9 cellular contexts compared by ENCODE assay signal in the genomic region with DNA sequence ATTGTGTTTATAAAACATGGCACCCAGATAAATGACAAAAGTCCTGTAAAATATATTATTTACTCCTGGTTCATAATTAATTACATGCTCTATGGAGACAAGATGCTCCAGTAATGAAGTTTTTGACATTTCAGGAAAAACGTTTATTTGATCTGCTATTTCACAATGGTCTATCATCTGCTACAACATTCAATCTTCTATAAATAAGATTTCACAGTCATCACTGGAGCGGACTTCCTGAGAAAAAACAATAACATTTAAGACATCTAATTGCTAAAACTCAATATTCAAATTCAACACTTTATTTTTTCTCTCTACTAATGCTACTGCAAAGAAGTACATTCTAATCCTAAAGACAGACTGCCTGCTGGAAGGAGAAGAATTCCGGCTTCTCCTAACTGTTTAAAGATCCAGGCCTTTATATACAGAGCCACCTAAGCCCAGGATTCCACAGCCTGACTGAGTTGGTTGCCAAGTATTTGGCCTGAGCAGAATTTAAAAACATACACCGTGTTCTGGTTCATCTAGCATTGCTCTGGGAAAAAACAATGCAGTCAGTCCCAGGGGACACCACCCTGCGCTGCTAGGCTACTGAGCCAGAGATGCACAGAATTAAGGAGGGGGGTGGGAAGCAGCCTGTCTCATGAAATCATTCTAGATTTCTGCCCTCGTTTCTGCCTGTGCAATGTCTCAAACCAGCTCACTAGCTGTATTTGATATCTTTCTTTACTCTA. TPM values are rescaled to one million over a fixed set of nuclear protein-coding genes. Genes with fewer than 3 reads are reported as not detected.
DNase-seq lines count a peak whose midpoint lies in the region; ATAC-seq lines count a peak whose summit lies in the region.
"Had no signal": no experiment of that assay in that cellular context is flagged by ENCODE, and none has a peak within 500 bp of the region (broad histone marks: within the 10 kb centered on the region; RNA-seq: fewer than 3 reads in every experiment).

No MANE protein-coding gene starts in this region.

- ATAC-seq in HG03342 (IDR thresholded peaks at IDR 0.05; ENCODE audit: unreplicated experiment) (peak; percentile 79), GM21381 (IDR thresholded peaks at IDR 0.05; ENCODE audit: unreplicated experiment) (no peak)
- ATAC-seq in stimulated activated naive B cell treated with anti-CD40 and anti-IgM and Interleukin-4, amounts not matched to agents 10 μg/mL and 1 μg/mL and 100 μg/mL, for 72 hours (replicated peaks), result no peak

- H3K36me3 Mint-ChIP-seq in stimulated activated naive B cell treated with anti-CD40 and anti-IgM and Interleukin-4, amounts not matched to agents 10 μg/mL and 1 μg/mL and 100 μg/mL, for 72 hours, result no peaks in the 10 kb centered on the region

- DNase-seq in astrocyte of the hippocampus (ENCODE audit: low read depth, low spot score), result peak; percentile 83
- DNase-seq in iPS-NIHi11 (ENCODE audit: low spot score), result peak; percentile 14
- no peak for DNase-seq in stimulated activated naive B cell treated with anti-CD40 and anti-IgM and Interleukin-4, amounts not matched to agents 10 μg/mL and 1 μg/mL and 100 μg/mL, for 72 hours
- no peak for DNase-seq in stimulated activated CD4-positive, alpha-beta T cell treated with anti-CD3 and anti-CD28 coated beads, Interleukin-15, amount 100 ng/mL, for 24 hours
- no peak for DNase-seq in glomerular visceral epithelial cell (ENCODE audit: extremely low spot score)
- DNase-seq: SIG-M5 had no signal

- no peak overlapping the region for H3K4me3 Mint-ChIP-seq in stimulated activated naive B cell treated with anti-CD40 and anti-IgM and Interleukin-4, amounts not matched to agents 10 μg/mL and 1 μg/mL and 100 μg/mL, for 72 hours

- H3K27ac Mint-ChIP-seq in stimulated activated naive B cell treated with anti-CD40 and anti-IgM and Interleukin-4, amounts not matched to agents 10 μg/mL and 1 μg/mL and 100 μg/mL, for 72 hours, result no peak overlapping the region

- peaks cover 0 to 4% of the 10 kb centered on the region in 2 donors for H3K27me3 Mint-ChIP-seq in stimulated activated naive B cell treated with anti-CD40 and anti-IgM and Interleukin-4, amounts not matched to agents 10 μg/mL and 1 μg/mL and 100 μg/mL, for 72 hours

- H3K4me1 Mint-ChIP-seq in stimulated activated naive B cell treated with anti-CD40 and anti-IgM and Interleukin-4, amounts not matched to agents 10 μg/mL and 1 μg/mL and 100 μg/mL, for 72 hours, result no peaks in the 10 kb centered on the region

- H3K9me3 Mint-ChIP-seq in stimulated activated naive B cell treated with anti-CD40 and anti-IgM and Interleukin-4, amounts not matched to agents 10 μg/mL and 1 μg/mL and 100 μg/mL, for 72 hours, result peaks cover 0 to 4% of the 10 kb centered on the region in 2 donors

- H3K27ac ChIP-seq in temporal lobe (ENCODE audit: low read depth, low read length), result peak overlapping the region; percentile 53

RNA-seq across cellular contexts. Expression of a gene that starts 58.0 kb away (rescaled TPM):
- 8.9 TPM for total RNA-seq in temporal lobe

Comparison
In these comparisons a context has a peak if more than half of its experiments do, and no peak if none do; other contexts are left out.
1. DNase-seq: peak in astrocyte of the hippocampus (single experiment) and iPS-NIHi11 (single experiment); none in stimulated activated naive B cell treated with anti-CD40 and anti-IgM and Interleukin-4, amounts not matched to agents 10 μg/mL and 1 μg/mL and 100 μg/mL, for 72 hours (single experiment), stimulated activated CD4-positive, alpha-beta T cell treated with anti-CD3 and anti-CD28 coated beads, Interleukin-15, amount 100 ng/mL, for 24 hours (single experiment) and glomerular visceral epithelial cell (single experiment).